In the genomic region with DNA sequence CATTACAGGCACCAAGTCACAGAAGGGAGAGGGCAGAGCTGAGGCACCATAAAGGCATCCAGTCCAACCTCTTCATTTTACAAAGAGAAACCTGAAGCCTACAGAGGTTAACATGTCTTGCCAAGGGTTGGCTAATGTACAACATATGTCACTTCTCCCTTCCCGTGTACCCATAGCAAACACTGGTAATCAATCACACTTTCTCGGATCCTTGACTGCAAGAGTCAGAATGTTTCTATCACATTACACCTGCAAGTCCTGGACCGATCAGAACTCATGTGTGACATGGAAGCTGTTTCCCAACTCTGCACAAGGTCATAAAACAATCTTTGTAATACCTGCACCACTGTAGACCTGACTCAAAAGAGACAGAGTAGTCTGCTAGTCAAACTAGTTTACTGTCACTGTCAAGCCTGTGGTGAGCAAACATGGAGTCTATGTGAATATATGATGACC, we compare ENCODE assay signal across 1 cellular context.
TF ChIP-seq lines count a peak whose summit lies in the region.

No MANE protein-coding gene starts in this region.

TF ChIP-seq in GM12878, 131 proteins besides CTCF, POLR2A, EP300 and RAD21 (continued from another document and continues in another):
- TF ChIP-seq RB1 (IDR thresholded peaks at IDR 0.05; ENCODE audit: borderline replicate concordance) = no peak
- TF ChIP-seq SMC3 (IDR thresholded peaks at IDR 0.05; ENCODE audit: borderline replicate concordance, low read length) = no peak
- TF ChIP-seq SMARCA5 (IDR thresholded peaks at IDR 0.05) = no peak
- no peak for TF ChIP-seq BHLHE40 (IDR thresholded peaks at IDR 0.05; ENCODE audit: borderline replicate concordance in 1 of 2, low read depth in 2 of 2, low read length in 1 of 2)
- no peak for TF ChIP-seq RELA (IDR thresholded peaks at IDR 0.05; ENCODE audit: borderline replicate concordance, partially characterized antibody)
- TF ChIP-seq, protein P1, sequence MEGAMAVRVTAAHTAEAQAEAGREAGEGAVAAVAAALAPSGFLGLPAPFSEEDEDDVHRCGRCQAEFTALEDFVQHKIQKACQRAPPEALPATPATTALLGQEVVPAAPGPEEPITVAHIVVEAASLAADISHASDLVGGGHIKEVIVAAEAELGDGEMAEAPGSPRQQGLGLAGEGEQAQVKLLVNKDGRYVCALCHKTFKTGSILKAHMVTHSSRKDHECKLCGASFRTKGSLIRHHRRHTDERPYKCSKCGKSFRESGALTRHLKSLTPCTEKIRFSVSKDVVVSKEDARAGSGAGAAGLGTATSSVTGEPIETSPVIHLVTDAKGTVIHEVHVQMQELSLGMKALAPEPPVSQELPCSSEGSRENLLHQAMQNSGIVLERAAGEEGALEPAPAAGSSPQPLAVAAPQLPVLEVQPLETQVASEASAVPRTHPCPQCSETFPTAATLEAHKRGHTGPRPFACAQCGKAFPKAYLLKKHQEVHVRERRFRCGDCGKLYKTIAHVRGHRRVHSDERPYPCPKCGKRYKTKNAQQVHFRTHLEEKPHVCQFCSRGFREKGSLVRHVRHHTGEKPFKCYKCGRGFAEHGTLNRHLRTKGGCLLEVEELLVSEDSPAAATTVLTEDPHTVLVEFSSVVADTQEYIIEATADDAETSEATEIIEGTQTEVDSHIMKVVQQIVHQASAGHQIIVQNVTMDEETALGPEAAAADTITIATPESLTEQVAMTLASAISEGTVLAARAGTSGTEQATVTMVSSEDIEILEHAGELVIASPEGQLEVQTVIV (IDR thresholded peaks at IDR 0.05; ENCODE audit: borderline replicate concordance, partially characterized antibody) = no peak
- no peak for TF ChIP-seq TCF12 (IDR thresholded peaks at IDR 0.05; ENCODE audit: low read depth, low read length)
- TF ChIP-seq POU2F2 (IDR thresholded peaks at IDR 0.05; ENCODE audit: borderline replicate concordance, low read depth, low read length) = no peak
- no peak for TF ChIP-seq MYC (IDR thresholded peaks at IDR 0.05; ENCODE audit: insufficient read depth, insufficient read length, insufficient replicate concordance, low read length, severe bottlenecking)
- TF ChIP-seq, protein P2, sequence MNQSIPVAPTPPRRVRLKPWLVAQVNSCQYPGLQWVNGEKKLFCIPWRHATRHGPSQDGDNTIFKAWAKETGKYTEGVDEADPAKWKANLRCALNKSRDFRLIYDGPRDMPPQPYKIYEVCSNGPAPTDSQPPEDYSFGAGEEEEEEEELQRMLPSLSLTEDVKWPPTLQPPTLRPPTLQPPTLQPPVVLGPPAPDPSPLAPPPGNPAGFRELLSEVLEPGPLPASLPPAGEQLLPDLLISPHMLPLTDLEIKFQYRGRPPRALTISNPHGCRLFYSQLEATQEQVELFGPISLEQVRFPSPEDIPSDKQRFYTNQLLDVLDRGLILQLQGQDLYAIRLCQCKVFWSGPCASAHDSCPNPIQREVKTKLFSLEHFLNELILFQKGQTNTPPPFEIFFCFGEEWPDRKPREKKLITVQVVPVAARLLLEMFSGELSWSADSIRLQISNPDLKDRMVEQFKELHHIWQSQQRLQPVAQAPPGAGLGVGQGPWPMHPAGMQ (IDR thresholded peaks at IDR 0.05; ENCODE audit: borderline replicate concordance) = no peak
- TF ChIP-seq BMI1 (IDR thresholded peaks at IDR 0.05; ENCODE audit: borderline replicate concordance) = no peak
- TF ChIP-seq NFIC (IDR thresholded peaks at IDR 0.05; ENCODE audit: low read depth, low read length) = no peak
- TF ChIP-seq ZNF24 (IDR thresholded peaks at IDR 0.05) = no peak
- no peak for TF ChIP-seq NFXL1 (IDR thresholded peaks at IDR 0.05; ENCODE audit: borderline replicate concordance)
- no peak for TF ChIP-seq SIN3A (IDR thresholded peaks at IDR 0.05; ENCODE audit: low read depth, low read length)
- no peak for TF ChIP-seq HDGF (IDR thresholded peaks at IDR 0.05)
- no peak for TF ChIP-seq MYB (IDR thresholded peaks at IDR 0.05; ENCODE audit: borderline replicate concordance, low read depth, low read length)
- TF ChIP-seq NRF1 (conservative IDR thresholded peaks at IDR 0.05; ENCODE audit: low read depth, low read length) = no peak
- TF ChIP-seq, protein P3, sequence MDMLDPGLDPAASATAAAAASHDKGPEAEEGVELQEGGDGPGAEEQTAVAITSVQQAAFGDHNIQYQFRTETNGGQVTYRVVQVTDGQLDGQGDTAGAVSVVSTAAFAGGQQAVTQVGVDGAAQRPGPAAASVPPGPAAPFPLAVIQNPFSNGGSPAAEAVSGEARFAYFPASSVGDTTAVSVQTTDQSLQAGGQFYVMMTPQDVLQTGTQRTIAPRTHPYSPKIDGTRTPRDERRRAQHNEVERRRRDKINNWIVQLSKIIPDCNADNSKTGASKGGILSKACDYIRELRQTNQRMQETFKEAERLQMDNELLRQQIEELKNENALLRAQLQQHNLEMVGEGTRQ (IDR thresholded peaks at IDR 0.05; ENCODE audit: borderline replicate concordance, low read depth, low read length) = no peak
- peak; percentile 38 for TF ChIP-seq IKZF1 (conservative IDR thresholded peaks at IDR 0.05)
- TF ChIP-seq MEF2B (IDR thresholded peaks at IDR 0.05; ENCODE audit: partially characterized antibody, poor library complexity, severe bottlenecking) = no peak
- TF ChIP-seq ESRRA (IDR thresholded peaks at IDR 0.05; ENCODE audit: low read length) = no peak
- peak; percentile 58 for TF ChIP-seq DPF2 (IDR thresholded peaks at IDR 0.05)
- no peak for TF ChIP-seq SREBF2 (IDR thresholded peaks at IDR 0.05; ENCODE audit: low read length)
- TF ChIP-seq YBX1 (IDR thresholded peaks at IDR 0.05) = no peak
- no peak for TF ChIP-seq TCF3 (IDR thresholded peaks at IDR 0.05; ENCODE audit: borderline replicate concordance, insufficient read depth, low read depth, low read length)
- 0 out of 2 replicates have a peak, but pooled peaks have one; percentile 37 for TF ChIP-seq RUNX3 (IDR thresholded peaks at IDR 0.05; ENCODE audit: low read length)
- TF ChIP-seq STAT1 (conservative IDR thresholded peaks at IDR 0.05) = no peak
- TF ChIP-seq LARP7 (IDR thresholded peaks at IDR 0.05) = no peak; the same call in 1 of the 2 replicates
- TF ChIP-seq, protein P4, sequence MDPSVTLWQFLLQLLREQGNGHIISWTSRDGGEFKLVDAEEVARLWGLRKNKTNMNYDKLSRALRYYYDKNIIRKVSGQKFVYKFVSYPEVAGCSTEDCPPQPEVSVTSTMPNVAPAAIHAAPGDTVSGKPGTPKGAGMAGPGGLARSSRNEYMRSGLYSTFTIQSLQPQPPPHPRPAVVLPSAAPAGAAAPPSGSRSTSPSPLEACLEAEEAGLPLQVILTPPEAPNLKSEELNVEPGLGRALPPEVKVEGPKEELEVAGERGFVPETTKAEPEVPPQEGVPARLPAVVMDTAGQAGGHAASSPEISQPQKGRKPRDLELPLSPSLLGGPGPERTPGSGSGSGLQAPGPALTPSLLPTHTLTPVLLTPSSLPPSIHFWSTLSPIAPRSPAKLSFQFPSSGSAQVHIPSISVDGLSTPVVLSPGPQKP (IDR thresholded peaks at IDR 0.05; ENCODE audit: low read depth, low read length) = no peak
- no peak for TF ChIP-seq CREM (IDR thresholded peaks at IDR 0.05; ENCODE audit: low read depth)
- TF ChIP-seq NBN (IDR thresholded peaks at IDR 0.05) = 0 out of 2 replicates have a peak, but pooled peaks have one; percentile 49
- peak; percentile 40; the same call in 1 of the 2 replicates for TF ChIP-seq EED (IDR thresholded peaks at IDR 0.05; ENCODE audit: low read depth)
- TF ChIP-seq CREB1 (IDR thresholded peaks at IDR 0.05; ENCODE audit: low read depth) = no peak
- no peak for TF ChIP-seq RBBP5 (conservative IDR thresholded peaks at IDR 0.05)
- TF ChIP-seq SRF (IDR thresholded peaks at IDR 0.05; ENCODE audit: low read depth in 2 of 2, low read length in 2 of 2) = no peak
- TF ChIP-seq NFYA (IDR thresholded peaks at IDR 0.05; ENCODE audit: borderline replicate concordance, low read depth, low read length) = no peak
- TF ChIP-seq, protein P5, sequence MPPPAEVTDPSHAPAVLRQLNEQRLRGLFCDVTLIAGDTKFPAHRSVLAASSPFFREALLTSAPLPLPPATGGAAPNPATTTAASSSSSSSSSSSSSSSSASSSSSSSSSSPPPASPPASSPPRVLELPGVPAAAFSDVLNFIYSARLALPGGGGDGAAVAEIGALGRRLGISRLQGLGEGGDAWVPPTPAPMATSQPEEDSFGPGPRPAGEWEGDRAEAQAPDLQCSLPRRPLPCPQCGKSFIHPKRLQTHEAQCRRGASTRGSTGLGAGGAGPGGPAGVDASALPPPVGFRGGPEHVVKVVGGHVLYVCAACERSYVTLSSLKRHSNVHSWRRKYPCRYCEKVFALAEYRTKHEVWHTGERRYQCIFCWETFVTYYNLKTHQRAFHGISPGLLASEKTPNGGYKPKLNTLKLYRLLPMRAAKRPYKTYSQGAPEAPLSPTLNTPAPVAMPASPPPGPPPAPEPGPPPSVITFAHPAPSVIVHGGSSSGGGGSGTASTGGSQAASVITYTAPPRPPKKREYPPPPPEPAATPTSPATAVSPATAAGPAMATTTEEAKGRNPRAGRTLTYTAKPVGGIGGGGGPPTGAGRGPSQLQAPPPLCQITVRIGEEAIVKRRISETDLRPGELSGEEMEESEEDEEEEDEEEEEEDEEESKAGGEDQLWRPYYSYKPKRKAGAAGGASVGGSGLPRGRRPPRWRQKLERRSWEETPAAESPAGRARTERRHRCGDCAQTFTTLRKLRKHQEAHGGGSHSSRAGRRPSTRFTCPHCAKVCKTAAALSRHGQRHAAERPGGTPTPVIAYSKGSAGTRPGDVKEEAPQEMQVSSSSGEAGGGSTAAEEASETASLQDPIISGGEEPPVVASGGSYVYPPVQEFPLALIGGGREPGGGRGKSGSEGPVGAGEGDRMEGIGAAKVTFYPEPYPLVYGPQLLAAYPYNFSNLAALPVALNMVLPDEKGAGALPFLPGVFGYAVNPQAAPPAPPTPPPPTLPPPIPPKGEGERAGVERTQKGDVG (CRISPR knock-in tag; IDR thresholded peaks at IDR 0.05) = no peak
- TF ChIP-seq JUND (IDR thresholded peaks at IDR 0.05; ENCODE audit: low read depth, low read length) = no peak
- no peak for TF ChIP-seq ZBED1 (IDR thresholded peaks at IDR 0.05; ENCODE audit: borderline replicate concordance)
- 0 out of 2 replicates have a peak, but pooled peaks have one; percentile 33 for TF ChIP-seq IRF4 (IDR thresholded peaks at IDR 0.05; ENCODE audit: low read depth, low read length)
- TF ChIP-seq, protein P6, sequence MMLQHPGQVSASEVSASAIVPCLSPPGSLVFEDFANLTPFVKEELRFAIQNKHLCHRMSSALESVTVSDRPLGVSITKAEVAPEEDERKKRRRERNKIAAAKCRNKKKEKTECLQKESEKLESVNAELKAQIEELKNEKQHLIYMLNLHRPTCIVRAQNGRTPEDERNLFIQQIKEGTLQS (IDR thresholded peaks at IDR 0.05; ENCODE audit: borderline replicate concordance, extremely low read depth, low read depth, low read length) = no peak
- TF ChIP-seq, protein P7, sequence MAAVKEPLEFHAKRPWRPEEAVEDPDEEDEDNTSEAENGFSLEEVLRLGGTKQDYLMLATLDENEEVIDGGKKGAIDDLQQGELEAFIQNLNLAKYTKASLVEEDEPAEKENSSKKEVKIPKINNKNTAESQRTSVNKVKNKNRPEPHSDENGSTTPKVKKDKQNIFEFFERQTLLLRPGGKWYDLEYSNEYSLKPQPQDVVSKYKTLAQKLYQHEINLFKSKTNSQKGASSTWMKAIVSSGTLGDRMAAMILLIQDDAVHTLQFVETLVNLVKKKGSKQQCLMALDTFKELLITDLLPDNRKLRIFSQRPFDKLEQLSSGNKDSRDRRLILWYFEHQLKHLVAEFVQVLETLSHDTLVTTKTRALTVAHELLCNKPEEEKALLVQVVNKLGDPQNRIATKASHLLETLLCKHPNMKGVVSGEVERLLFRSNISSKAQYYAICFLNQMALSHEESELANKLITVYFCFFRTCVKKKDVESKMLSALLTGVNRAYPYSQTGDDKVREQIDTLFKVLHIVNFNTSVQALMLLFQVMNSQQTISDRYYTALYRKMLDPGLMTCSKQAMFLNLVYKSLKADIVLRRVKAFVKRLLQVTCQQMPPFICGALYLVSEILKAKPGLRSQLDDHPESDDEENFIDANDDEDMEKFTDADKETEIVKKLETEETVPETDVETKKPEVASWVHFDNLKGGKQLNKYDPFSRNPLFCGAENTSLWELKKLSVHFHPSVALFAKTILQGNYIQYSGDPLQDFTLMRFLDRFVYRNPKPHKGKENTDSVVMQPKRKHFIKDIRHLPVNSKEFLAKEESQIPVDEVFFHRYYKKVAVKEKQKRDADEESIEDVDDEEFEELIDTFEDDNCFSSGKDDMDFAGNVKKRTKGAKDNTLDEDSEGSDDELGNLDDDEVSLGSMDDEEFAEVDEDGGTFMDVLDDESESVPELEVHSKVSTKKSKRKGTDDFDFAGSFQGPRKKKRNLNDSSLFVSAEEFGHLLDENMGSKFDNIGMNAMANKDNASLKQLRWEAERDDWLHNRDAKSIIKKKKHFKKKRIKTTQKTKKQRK (IDR thresholded peaks at IDR 0.05; ENCODE audit: low read depth, low read length) = no peak
- no peak for TF ChIP-seq NR2C1 (IDR thresholded peaks at IDR 0.05)
- TF ChIP-seq, protein P8, sequence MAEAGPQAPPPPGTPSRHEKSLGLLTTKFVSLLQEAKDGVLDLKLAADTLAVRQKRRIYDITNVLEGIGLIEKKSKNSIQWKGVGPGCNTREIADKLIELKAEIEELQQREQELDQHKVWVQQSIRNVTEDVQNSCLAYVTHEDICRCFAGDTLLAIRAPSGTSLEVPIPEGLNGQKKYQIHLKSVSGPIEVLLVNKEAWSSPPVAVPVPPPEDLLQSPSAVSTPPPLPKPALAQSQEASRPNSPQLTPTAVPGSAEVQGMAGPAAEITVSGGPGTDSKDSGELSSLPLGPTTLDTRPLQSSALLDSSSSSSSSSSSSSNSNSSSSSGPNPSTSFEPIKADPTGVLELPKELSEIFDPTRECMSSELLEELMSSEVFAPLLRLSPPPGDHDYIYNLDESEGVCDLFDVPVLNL (IDR thresholded peaks at IDR 0.05; ENCODE audit: low read depth, low read length) = no peak
- TF ChIP-seq SPI1 (IDR thresholded peaks at IDR 0.05; ENCODE audit: borderline replicate concordance, insufficient read depth, low read depth, low read length) = no peak
- TF ChIP-seq POLR2AphosphoS5 (IDR thresholded peaks at IDR 0.05; ENCODE audit: low read length) = 0 out of 2 replicates have a peak, but pooled peaks have one; percentile 41
- no peak for TF ChIP-seq MTA3 (IDR thresholded peaks at IDR 0.05; ENCODE audit: borderline replicate concordance, low read length)
- TF ChIP-seq, protein P9, sequence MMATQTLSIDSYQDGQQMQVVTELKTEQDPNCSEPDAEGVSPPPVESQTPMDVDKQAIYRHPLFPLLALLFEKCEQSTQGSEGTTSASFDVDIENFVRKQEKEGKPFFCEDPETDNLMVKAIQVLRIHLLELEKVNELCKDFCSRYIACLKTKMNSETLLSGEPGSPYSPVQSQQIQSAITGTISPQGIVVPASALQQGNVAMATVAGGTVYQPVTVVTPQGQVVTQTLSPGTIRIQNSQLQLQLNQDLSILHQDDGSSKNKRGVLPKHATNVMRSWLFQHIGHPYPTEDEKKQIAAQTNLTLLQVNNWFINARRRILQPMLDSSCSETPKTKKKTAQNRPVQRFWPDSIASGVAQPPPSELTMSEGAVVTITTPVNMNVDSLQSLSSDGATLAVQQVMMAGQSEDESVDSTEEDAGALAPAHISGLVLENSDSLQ (IDR thresholded peaks at IDR 0.05) = peak; percentile 85
- TF ChIP-seq SUZ12 (IDR thresholded peaks at IDR 0.05; ENCODE audit: unreplicated experiment) = no peak
